Comparison of ENCODE assay signal across 28 cellular contexts in the genomic region with DNA sequence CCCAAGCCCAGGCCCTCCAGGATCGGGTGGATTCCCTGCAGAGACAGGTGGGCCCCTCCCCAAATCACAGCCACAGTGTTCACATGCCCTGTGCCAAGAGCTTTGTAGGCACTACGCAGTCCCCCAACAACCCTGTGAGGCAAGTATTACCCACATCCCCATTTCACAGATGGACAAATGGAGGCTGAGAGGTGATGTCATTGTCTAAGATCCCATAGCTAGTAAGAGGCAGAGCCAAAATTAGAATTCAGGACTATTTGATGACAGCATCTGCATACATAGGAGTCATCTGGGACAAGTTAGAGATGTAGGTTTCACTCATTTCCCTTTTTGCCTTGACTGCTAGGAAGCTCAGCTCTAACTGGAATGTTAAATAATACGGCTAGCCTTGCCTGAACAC. TPM values are rescaled to one million over a fixed set of nuclear protein-coding genes. Genes with fewer than 3 reads are reported as not detected.
"Had no signal": no experiment of that assay in that cellular context is flagged by ENCODE, and none has a peak within 500 bp of the region (broad histone marks: within the 10 kb centered on the region; RNA-seq: fewer than 3 reads in every experiment).

No MANE protein-coding gene starts in this region.

- DNase-seq: dorsolateral prefrontal cortex; effector CD4-positive, alpha-beta T cell; hypothalamus; immature natural killer cell; islet precursor cell; kidney glomerular epithelial cell; left colon; left ventricle myocardium inferior; lower lobe of right lung; natural killer cell; stimulated activated CD4-positive, alpha-beta T cell treated with anti-CD3 and anti-CD28 coated beads, Interleukin-12 subunit alpha, Interleukin-12 subunit beta, amount 100 ng/mL, for 4 hours; stimulated activated CD4-positive, alpha-beta T cell treated with anti-CD3 and anti-CD28 coated beads, Interleukin-1b, Interleukin-23, amount 100 ng/mL, for 48 hours; stimulated activated CD4-positive, alpha-beta T cell treated with anti-CD3 and anti-CD28 coated beads, Interleukin-4, amount 100 ng/mL, for 24 hours; stimulated activated naive B cell treated with anti-CD40 and anti-IgM and Interleukin-4, amounts not matched to agents 10 μg/mL and 1 μg/mL and 100 μg/mL, for 72 hours; upper lobe of right lung had no signal

- H3K27me3 Mint-ChIP-seq: progenitor cell of endocrine pancreas; stimulated activated naive B cell treated with anti-CD40 and anti-IgM and Interleukin-4, amounts not matched to agents 10 μg/mL and 1 μg/mL and 100 μg/mL, for 72 hours; stimulated activated naive CD8-positive, alpha-beta T cell treated with anti-CD3 and anti-CD28 coated beads, Interleukin-15, Interleukin-2, amounts not matched to agents 100 ng/mL and 50 ng/mL, for 24 hours had no signal

- H3K27ac Mint-ChIP-seq: immature natural killer cell; natural killer cell; progenitor cell of endocrine pancreas; stimulated activated naive B cell treated with anti-CD40 and anti-IgM and Interleukin-4, amounts not matched to agents 10 μg/mL and 1 μg/mL and 100 μg/mL, for 72 hours; stimulated activated naive CD8-positive, alpha-beta T cell treated with anti-CD3 and anti-CD28 coated beads, Interleukin-15, Interleukin-2, amounts not matched to agents 100 ng/mL and 50 ng/mL, for 24 hours had no signal

- H3K4me3 Mint-ChIP-seq: immature natural killer cell; natural killer cell; neural crest cell; stimulated activated naive B cell treated with anti-CD40 and anti-IgM and Interleukin-4, amounts not matched to agents 10 μg/mL and 1 μg/mL and 100 μg/mL, for 72 hours; stimulated activated naive CD8-positive, alpha-beta T cell treated with anti-CD3 and anti-CD28 coated beads, Interleukin-15, Interleukin-2, amounts not matched to agents 100 ng/mL and 50 ng/mL, for 24 hours had no signal

- H3K27ac ChIP-seq: left ventricle myocardium inferior, lower lobe of right lung, neutrophil, parathyroid adenoma, tibial nerve, upper lobe of right lung, vagina had no signal

- H3K27me3 ChIP-seq: dorsolateral prefrontal cortex, neutrophil, tibial nerve, upper lobe of right lung, vagina had no signal

- H3K79me2 ChIP-seq: parathyroid adenoma had no signal

- H3K9me3 ChIP-seq: left ventricle myocardium inferior, lower lobe of right lung, neutrophil, thoracic aorta, tibial nerve, upper lobe of right lung, vagina had no signal

- H2AFZ ChIP-seq: parathyroid adenoma had no signal

- H3K4me3 ChIP-seq: dorsolateral prefrontal cortex, left ventricle myocardium inferior, lower lobe of right lung, smooth muscle cell, thoracic aorta, tibial nerve, upper lobe of right lung, vagina had no signal

- FAIRE-seq: colon, frontal cortex had no signal

- H3K9ac ChIP-seq: parathyroid adenoma had no signal

- ATAC-seq: left colon; lower lobe of right lung; natural killer cell; sciatic nerve; stimulated activated naive B cell treated with anti-CD40 and anti-IgM and Interleukin-4, amounts not matched to agents 10 μg/mL and 1 μg/mL and 100 μg/mL, for 72 hours; upper lobe of right lung had no signal

- H3K4me1 Mint-ChIP-seq: immature natural killer cell, natural killer cell had no signal

- H3K36me3 Mint-ChIP-seq: natural killer cell had no signal

- H3K9me3 Mint-ChIP-seq: immature natural killer cell; natural killer cell; neural crest cell; stimulated activated naive B cell treated with anti-CD40 and anti-IgM and Interleukin-4, amounts not matched to agents 10 μg/mL and 1 μg/mL and 100 μg/mL, for 72 hours; stimulated activated naive CD8-positive, alpha-beta T cell treated with anti-CD3 and anti-CD28 coated beads, Interleukin-15, Interleukin-2, amounts not matched to agents 100 ng/mL and 50 ng/mL, for 24 hours had no signal

- H3K36me3 ChIP-seq: neutrophil had no signal

RNA-seq across cellular contexts. Expression of gene MFAP2, which starts 12.0 kb away (rescaled TPM):
- total RNA-seq: mononuclear cell had no signal
- polyA plus RNA-seq: immature natural killer cell had no signal
